In genomic region chr21:36384885-36385232, GRCh38 we compare ENCODE assay signal across 8 cellular contexts. TPM values are rescaled to one million over a fixed set of nuclear protein-coding genes. Genes with fewer than 3 reads are reported as not detected.
DNase-seq lines count a peak whose midpoint lies in the region; ATAC-seq and TF ChIP-seq lines count a peak whose summit lies in the region.

No MANE protein-coding gene starts in this region.

- H3K4me1 Mint-ChIP-seq in progenitor cell of endocrine pancreas (ENCODE audit: low read depth) = peaks cover 8% of the 10 kb centered on the region

- peak overlapping the region; percentile 41 for H3K4me3 Mint-ChIP-seq in progenitor cell of endocrine pancreas (ENCODE audit: low read depth)

- H3K4me3 ChIP-seq in cardiac fibroblast (replicated peaks in 1 of 2; ENCODE audit: low read depth in 2 of 2, low read length in 2 of 2) = peak overlapping the region; percentile 54 to 58

- ATAC-seq in GM18907 (IDR thresholded peaks at IDR 0.05; ENCODE audit: unreplicated experiment) = peak; percentile 17
- ATAC-seq in HG03432 (IDR thresholded peaks at IDR 0.05; ENCODE audit: unreplicated experiment) = peak; percentile 24

- DNase-seq in cardiac fibroblast (ENCODE audit: low read depth in 2 of 2) (no peak), progenitor cell of endocrine pancreas (ENCODE audit: low spot score, unreplicated experiment) (no peak), GF-D8 (lab: John Stamatoyannopoulos, UW) (no peak), NCI-H510A (lab: John Stamatoyannopoulos, UW) (no peak), LoVo (ENCODE audit: low spot score) (no peak)
- DNase-seq in stimulated activated CD4-positive, alpha-beta T cell treated with anti-CD3 and anti-CD28 coated beads, Interleukin-2, amount 100 ng/mL, for 48 hours = no peak

- no peaks in the 10 kb centered on the region for H3K27me3 Mint-ChIP-seq in progenitor cell of endocrine pancreas

- H3K27ac Mint-ChIP-seq in progenitor cell of endocrine pancreas = no peak overlapping the region

- TF ChIP-seq CTCF in cardiac fibroblast (IDR thresholded peaks at IDR 0.05; ENCODE audit: low read depth, low read length) (no peak), progenitor cell of endocrine pancreas (IDR thresholded peaks at IDR 0.05; ENCODE audit: unreplicated experiment) (no peak)

- H3K36me3 Mint-ChIP-seq in progenitor cell of endocrine pancreas (ENCODE audit: insufficient read depth) = peaks cover 8% of the 10 kb centered on the region

- H3K9me3 Mint-ChIP-seq in progenitor cell of endocrine pancreas (ENCODE audit: low read depth) = no peaks in the 10 kb centered on the region

RNA-seq across cellular contexts. Expression of gene CHAF1B, which starts 0.3 kb away (rescaled TPM):
- 9.1 and 11.7 TPM in 2 replicates for total RNA-seq in progenitor cell of endocrine pancreas
